In genomic region chr11:96389604-96390402, GRCh38 we compare ENCODE assay signal across 8 cellular contexts. TPM values are rescaled to one million over a fixed set of nuclear protein-coding genes. Genes with fewer than 3 reads are reported as not detected.
DNase-seq lines count a peak whose midpoint lies in the region; ATAC-seq and TF ChIP-seq lines count a peak whose summit lies in the region.

TSS of gene CCDC82 (minus strand) at chr11:96389912. CDS start at chr11:96384747, 5,165 bp downstream.
TSS of gene JRKL (plus strand) at chr11:96390013. CDS start at chr11:96390650, 637 bp downstream.

- peak within 1 kb of the TSS; percentile 92 for H3K4me3 ChIP-seq in BLaER1
- peak within 1 kb of the TSS; percentile 68 to 75 for H3K4me3 ChIP-seq in left lung

- H3K27me3 ChIP-seq in BLaER1 (no peaks in the 10 kb centered on the region), left lung (no peaks in the 10 kb centered on the region)

- no peaks in the 10 kb centered on the region for H3K9me3 ChIP-seq in BLaER1
- H3K9me3 ChIP-seq in left lung: no peaks in the 10 kb centered on the region

- H3K4me1 ChIP-seq in BLaER1: peaks cover 28% of the 10 kb centered on the region
- H3K4me1 ChIP-seq in left lung: peaks cover 0 to 35% of the 10 kb centered on the region in 2 donors

- H3K27ac ChIP-seq in BLaER1: peak within 1 kb of the TSS; percentile 82
- peak within 1 kb of the TSS; percentile 89 to 94 for H3K27ac ChIP-seq in left lung

- H3K27me3 Mint-ChIP-seq in activated CD4-positive, alpha-beta T cell treated with anti-CD3 and anti-CD28 coated beads, Interleukin-2, amount 10 ng/mL, durations not matched to agents 24 days and 14 days: no peaks in the 10 kb centered on the region

- no peaks in the 10 kb centered on the region; the same call in 1 of the 2 replicates for H4K20me1 ChIP-seq in BLaER1

- peak within 1 kb of the TSS; percentile 82 for H3K9ac ChIP-seq in BLaER1

- DNase-seq in NCI-H524 treated with DMSO at 0.1 percent for 48 hours (lab: John Stamatoyannopoulos, UW) (peak; percentile 71), cortex of kidney (lab: John Stamatoyannopoulos, UW) (peak; percentile 72), left lung (peak; percentile 97 to 99)
- peak; percentile 99 for DNase-seq in activated CD4-positive, alpha-beta T cell treated with anti-CD3 and anti-CD28 coated beads, Interleukin-2, amount 10 ng/mL, durations not matched to agents 24 days and 14 days
- DNase-seq in stimulated activated CD4-positive, alpha-beta T cell treated with anti-CD3 and anti-CD28 coated beads, Interleukin-2, amount 100 ng/mL, for 4 hours (ENCODE audit: low read depth): peak; percentile 99

- peaks cover 37% of the 10 kb centered on the region for H3K36me3 Mint-ChIP-seq in activated CD4-positive, alpha-beta T cell treated with anti-CD3 and anti-CD28 coated beads, Interleukin-2, amount 10 ng/mL, durations not matched to agents 24 days and 14 days (ENCODE audit: low read depth)

- peak within 1 kb of the TSS; percentile 96 for H3K27ac Mint-ChIP-seq in activated CD4-positive, alpha-beta T cell treated with anti-CD3 and anti-CD28 coated beads, Interleukin-2, amount 10 ng/mL, durations not matched to agents 24 days and 14 days

- peak within 1 kb of the TSS; percentile 93 for H3K4me3 Mint-ChIP-seq in activated CD4-positive, alpha-beta T cell treated with anti-CD3 and anti-CD28 coated beads, Interleukin-2, amount 10 ng/mL, durations not matched to agents 24 days and 14 days

- intact Hi-C loops in activated CD4-positive, alpha-beta T cell treated with anti-CD3 and anti-CD28 coated beads, Interleukin-2, amount 10 ng/mL, durations not matched to agents 24 days and 14 days (cut with micrococcal nuclease): loop anchor here (1.0 to 5.0 kb wide), 8 partner anchors 47 to 1237 kb away; partner anchors contain the start of genes FAM76B, MAML2 and MTMR2
- intact Hi-C loops in left lung (cut with DNase I): loop anchor here in 1 of 2 donors (10.0 kb wide), 1 partner anchor 555 kb away; no protein-coding TSS in a partner anchor

- H3K4me1 Mint-ChIP-seq in activated CD4-positive, alpha-beta T cell treated with anti-CD3 and anti-CD28 coated beads, Interleukin-2, amount 10 ng/mL, durations not matched to agents 24 days and 14 days: peaks cover 52% of the 10 kb centered on the region

- no peak for TF ChIP-seq CTCF in left lung (IDR thresholded peaks at IDR 0.05)

- ATAC-seq in GM19324 (IDR thresholded peaks at IDR 0.05; ENCODE audit: low FRiP score, unreplicated experiment): peak; percentile 97
- ATAC-seq in HG03460 (IDR thresholded peaks at IDR 0.05; ENCODE audit: unreplicated experiment): peak; percentile 95
- peak; percentile 100 for ATAC-seq in left lung

- peaks cover 4% of the 10 kb centered on the region for H3K9me3 Mint-ChIP-seq in activated CD4-positive, alpha-beta T cell treated with anti-CD3 and anti-CD28 coated beads, Interleukin-2, amount 10 ng/mL, durations not matched to agents 24 days and 14 days

- peak within 1 kb of the TSS; percentile 87 for H3K4me2 ChIP-seq in BLaER1

- H3K36me3 ChIP-seq in BLaER1 (no peaks in the 10 kb centered on the region), left lung (no peaks in the 10 kb centered on the region)

RNA-seq across cellular contexts. Expression of gene CCDC82, which starts in this region (rescaled TPM):
- total RNA-seq in activated CD4-positive, alpha-beta T cell treated with anti-CD3 and anti-CD28 coated beads, Interleukin-2, amount 10 ng/mL, durations not matched to agents 24 days and 14 days: 27.6 and 31.8 TPM in 2 replicates
- 10 to 100 TPM; 18.1 to 27.7 TPM for total RNA-seq in left lung

RNA-seq across cellular contexts. Expression of gene JRKL, which starts in this region (rescaled TPM):
- 9.9 and 11.9 TPM in 2 replicates for total RNA-seq in activated CD4-positive, alpha-beta T cell treated with anti-CD3 and anti-CD28 coated beads, Interleukin-2, amount 10 ng/mL, durations not matched to agents 24 days and 14 days
- 10 to 100 TPM; 10.4 to 13.0 TPM for total RNA-seq in left lung

Comparison
In these comparisons a context has a peak if more than half of its experiments do, and no peak if none do; other contexts are left out.
1. Peak in every context shown above with its lines: DNase-seq, ATAC-seq, H3K4me3 ChIP-seq and H3K27ac ChIP-seq.